8 cellular contexts compared by ENCODE assay signal in genomic region chr13:48977973-48978372, GRCh38. TPM values are rescaled to one million over a fixed set of nuclear protein-coding genes. Genes with fewer than 3 reads are reported as not detected.
A peak's percentile ranks its signal among the peaks of the same experiment; 100 is the strongest.
DNase-seq lines count a peak whose midpoint lies in the region; ATAC-seq and TF ChIP-seq lines count a peak whose summit lies in the region.

No MANE protein-coding gene starts in this region.

- H3K4ac ChIP-seq in H9 (ENCODE audit: low read depth, low read length), result no peak overlapping the region

- H3K23ac ChIP-seq in H9 (ENCODE audit: insufficient read length, low read depth, low read length), result no peak overlapping the region

- peaks cover 7 to 17% of the 10 kb centered on the region in 2 experiments for H3K9me3 Mint-ChIP-seq in H9
- peaks cover 19% of the 10 kb centered on the region for H3K9me3 Mint-ChIP-seq in activated naive CD8-positive, alpha-beta T cell treated with anti-CD3 and anti-CD28 coated beads, Interleukin-2, amount 50 U/mL, for 24 hours

- H4K91ac ChIP-seq in H9 (ENCODE audit: insufficient read length, low read depth, low read length), result no peak overlapping the region

- TF ChIP-seq RAD21 in liver (IDR thresholded peaks at IDR 0.05), result no peak

- no peak overlapping the region for H3K27ac Mint-ChIP-seq in H9
- peak overlapping the region; percentile 55 for H3K27ac Mint-ChIP-seq in activated naive CD8-positive, alpha-beta T cell treated with anti-CD3 and anti-CD28 coated beads, Interleukin-2, amount 50 U/mL, for 24 hours

- H3K27me3 Mint-ChIP-seq in H9 (ENCODE audit: low read depth), result peaks cover 2% of the 10 kb centered on the region; the same call in 1 of the 2 replicates
- H3K27me3 Mint-ChIP-seq in activated naive CD8-positive, alpha-beta T cell treated with anti-CD3 and anti-CD28 coated beads, Interleukin-2, amount 50 U/mL, for 24 hours, result no peaks in the 10 kb centered on the region

- no peak overlapping the region for H4K8ac ChIP-seq in H9 (replicated peaks; ENCODE audit: insufficient read length, low read depth, low read length)

- H3K4me1 ChIP-seq in H9 (ENCODE audit: insufficient read depth, low read length) (peaks cover 6% of the 10 kb centered on the region; the same call in 1 of the 2 replicates), liver (ENCODE audit: control insufficient read depth in 4 of 4, insufficient read depth in 4 of 4, low read length in 3 of 4) (peaks cover 0 to 19% (median 3%) of the 10 kb centered on the region in 4 donors)

- H3K27me3 ChIP-seq in H9 (ENCODE audit: insufficient read depth, low read length) (no peaks in the 10 kb centered on the region), liver (ENCODE audit: control insufficient read depth in 4 of 4, insufficient read depth in 4 of 4, low read length in 3 of 4) (no peaks in the 10 kb centered on the region)

- H3K79me1 ChIP-seq in H9 (ENCODE audit: insufficient read depth, low read depth, low read length, poor library complexity, severe bottlenecking), result no peaks in the 10 kb centered on the region

- H3K9me3 ChIP-seq in H9 (ENCODE audit: control insufficient read depth, low read depth, low read length), result no peaks in the 10 kb centered on the region
- peaks cover 0 to 13% (median 4%) of the 10 kb centered on the region in 4 donors for H3K9me3 ChIP-seq in liver (ENCODE audit: control insufficient read depth in 4 of 4, low read length in 3 of 4)

- WGBS in H9 (ENCODE audit: extremely low coverage, insufficient read length, low lambda C conversion rate), result no CpG with 5 or more reads among the region's 3 CpGs
- 63% methylated on average over 3 of the region's 3 CpGs for WGBS in liver

- no peak overlapping the region for H4K5ac ChIP-seq in H9 (ENCODE audit: insufficient read length, low read depth, low read length)

- no peak overlapping the region for H3K18ac ChIP-seq in H9 (ENCODE audit: insufficient read length, low read depth, low read length)

- H3T11ph ChIP-seq in H9 (ENCODE audit: low read length), result no peak overlapping the region

- H3K9ac ChIP-seq in H9 (ENCODE audit: extremely low read depth, insufficient read length, low read length) (no peak overlapping the region), liver (ENCODE audit: low read depth in 1 of 2, low read length in 2 of 2) (peak overlapping the region; percentile 87 to 100)

- H3K27ac ChIP-seq in H9 (ENCODE audit: insufficient read length, low read depth, low read length) (no peak overlapping the region), liver (ENCODE audit: low read depth in 1 of 2, low read length in 2 of 2) (no peak overlapping the region)

- no peaks in the 10 kb centered on the region for H3K36me3 ChIP-seq in liver (ENCODE audit: control insufficient read depth in 4 of 4, insufficient read depth in 3 of 4, low read depth in 1 of 4, low read length in 3 of 4)

- peak overlapping the region; percentile 95 for H3K4me2 ChIP-seq in H9 (ENCODE audit: insufficient read depth, insufficient read length, low read length)

- H4K20me1 ChIP-seq in H9 (ENCODE audit: control insufficient read depth, insufficient read depth, insufficient read length), result no peaks in the 10 kb centered on the region

- H3K79me2 ChIP-seq in H9 (ENCODE audit: insufficient read depth, low read length), result peaks cover 8% of the 10 kb centered on the region; the same call in 1 of the 2 replicates

- H3K4me3 Mint-ChIP-seq in H9, result peak overlapping the region; percentile 44 to 72
- peak overlapping the region; percentile 93 for H3K4me3 Mint-ChIP-seq in activated naive CD8-positive, alpha-beta T cell treated with anti-CD3 and anti-CD28 coated beads, Interleukin-2, amount 50 U/mL, for 24 hours

- H3K23me2 ChIP-seq in H9 (ENCODE audit: insufficient read length, low read depth, low read length, poor library complexity, severe bottlenecking), result peaks cover 8% of the 10 kb centered on the region

- no peak overlapping the region for H2AFZ ChIP-seq in H9 (ENCODE audit: low read length)

- no peak overlapping the region for H2BK120ac ChIP-seq in H9 (ENCODE audit: low read depth, low read length, poor library complexity, severe bottlenecking)

- H3K4me1 Mint-ChIP-seq in H9, result peaks cover 47 to 48% of the 10 kb centered on the region in 2 experiments
- peaks cover 56% of the 10 kb centered on the region for H3K4me1 Mint-ChIP-seq in activated naive CD8-positive, alpha-beta T cell treated with anti-CD3 and anti-CD28 coated beads, Interleukin-2, amount 50 U/mL, for 24 hours

- no peak overlapping the region for H2BK20ac ChIP-seq in H9 (ENCODE audit: low read depth, low read length, poor library complexity, severe bottlenecking)

- no peak for ATAC-seq in activated naive CD8-positive, alpha-beta T cell treated with anti-CD3 and anti-CD28 coated beads, Interleukin-2, amount 50 U/mL, for 24 hours
- ATAC-seq in GM18505 (IDR thresholded peaks at IDR 0.05; ENCODE audit: unreplicated experiment) (no peak), GM18511 (IDR thresholded peaks at IDR 0.05; ENCODE audit: unreplicated experiment) (no peak)

- no peak overlapping the region for H2AK5ac ChIP-seq in H9 (ENCODE audit: insufficient read length, low read length)

- H3K36me3 Mint-ChIP-seq in H9 (ENCODE audit: insufficient read depth in 1 of 3, low read depth in 3 of 3), result peaks cover 7 to 16% (median 10%) of the 10 kb centered on the region in 3 experiments
- peaks cover 28% of the 10 kb centered on the region for H3K36me3 Mint-ChIP-seq in activated naive CD8-positive, alpha-beta T cell treated with anti-CD3 and anti-CD28 coated beads, Interleukin-2, amount 50 U/mL, for 24 hours (ENCODE audit: low read depth)

- no peak overlapping the region for H2BK5ac ChIP-seq in H9 (ENCODE audit: insufficient read length, low read length)

- no peak overlapping the region for H2BK15ac ChIP-seq in H9 (ENCODE audit: low read depth, low read length)

- H2BK12ac ChIP-seq in H9 (ENCODE audit: insufficient read length, low read depth, low read length), result no peak overlapping the region

- H3K56ac ChIP-seq in H9 (ENCODE audit: insufficient read length, low read depth, low read length), result no peak overlapping the region

- H3K14ac ChIP-seq in H9 (ENCODE audit: insufficient read depth, low read length), result no peak overlapping the region

- TF ChIP-seq POLR2A in GM18505 (IDR thresholded peaks at IDR 0.05; ENCODE audit: borderline replicate concordance, extremely low read depth, insufficient read depth, insufficient read length), result no peak

- no peak for TF ChIP-seq CTCF in AG09309 (IDR thresholded peaks at IDR 0.05; ENCODE audit: control insufficient read depth, insufficient read depth, low read depth, low read length, missing control alignments)
- no peak for TF ChIP-seq CTCF in H9 (conservative IDR thresholded peaks at IDR 0.05)
- TF ChIP-seq CTCF in liver (IDR thresholded peaks at IDR 0.05; ENCODE audit: low read depth, low read length, missing input control), result no peak

- DNase-seq in AG09309 (ENCODE audit: low read depth) (no peak), H9 (no peak), NCI-H510A (lab: John Stamatoyannopoulos, UW) (no peak), iPS-NIHi7 (ENCODE audit: extremely low spot score) (no peak)
- DNase-seq in activated naive CD8-positive, alpha-beta T cell treated with anti-CD3 and anti-CD28 coated beads, Interleukin-2, amount 50 U/mL, for 24 hours, result no peak

- peak overlapping the region; percentile 86 for H3K4me3 ChIP-seq in AG09309 (ENCODE audit: control insufficient read depth, low read depth, low read length)
- H3K4me3 ChIP-seq in liver (ENCODE audit: low read depth in 1 of 3, low read length in 3 of 3), result peak overlapping the region in 2 of 3 donors; percentile 93 to 96

TF ChIP-seq in liver, 16 proteins besides CTCF, POLR2A, EP300 and RAD21:
- no peak for TF ChIP-seq YY1 (IDR thresholded peaks at IDR 0.05)

RNA-seq across cellular contexts. Expression of gene FNDC3A, which starts 2.3 kb away (rescaled TPM):
- 27.4 TPM in 2 replicates for total RNA-seq in H9 (2021)
- 10 to 100 TPM; 37.3 to 89.5 TPM for total RNA-seq in liver
- 10 to 100 TPM; 25.2 to 26.8 TPM for polyA plus RNA-seq in liver
